Comparison of ENCODE assay signal across 4 cellular contexts in the genomic region with DNA sequence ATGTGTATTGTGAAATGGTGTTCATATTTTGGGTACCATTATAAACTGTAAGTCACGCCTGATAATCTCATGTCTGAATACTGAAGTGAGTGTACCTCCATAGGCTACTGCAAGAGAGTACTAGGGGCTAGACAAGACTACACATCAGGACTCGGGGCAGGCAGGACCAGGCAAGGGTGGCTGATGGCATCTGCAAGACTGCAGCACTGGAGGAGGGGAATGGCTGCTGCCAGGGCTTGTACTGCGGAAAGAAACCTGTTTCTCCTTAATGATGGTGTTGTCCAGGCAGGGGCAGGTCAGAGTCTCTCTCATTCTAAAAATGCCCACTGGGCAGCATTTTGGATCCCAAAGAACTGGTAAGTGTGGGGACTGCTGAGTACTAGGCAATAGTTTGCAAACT.
TF ChIP-seq lines count a peak whose summit lies in the region.

No MANE protein-coding gene starts in this region.

TF ChIP-seq in SK-N-SH, 30 proteins besides CTCF, POLR2A, EP300 and RAD21 (continues in another document):
- TF ChIP-seq, protein P1, sequence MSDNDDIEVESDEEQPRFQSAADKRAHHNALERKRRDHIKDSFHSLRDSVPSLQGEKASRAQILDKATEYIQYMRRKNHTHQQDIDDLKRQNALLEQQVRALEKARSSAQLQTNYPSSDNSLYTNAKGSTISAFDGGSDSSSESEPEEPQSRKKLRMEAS (IDR thresholded peaks at IDR 0.05; ENCODE audit: low read depth) = no peak
- TF ChIP-seq NFIC (IDR thresholded peaks at IDR 0.05; ENCODE audit: borderline replicate concordance) (no peak), SMC3 (IDR thresholded peaks at IDR 0.05; ENCODE audit: low read depth, low read length) (no peak), MXI1 (IDR thresholded peaks at IDR 0.05; ENCODE audit: low read depth, low read length) (no peak), POLR2AphosphoS5 (IDR thresholded peaks at IDR 0.05; ENCODE audit: low read depth, low read length) (no peak), EZH2phosphoT487 (IDR thresholded peaks at IDR 0.05; ENCODE audit: borderline replicate concordance, low read depth) (no peak), SIN3A (IDR thresholded peaks at IDR 0.05; ENCODE audit: borderline replicate concordance, low read depth, low read length) (no peak)
- TF ChIP-seq, protein P2, sequence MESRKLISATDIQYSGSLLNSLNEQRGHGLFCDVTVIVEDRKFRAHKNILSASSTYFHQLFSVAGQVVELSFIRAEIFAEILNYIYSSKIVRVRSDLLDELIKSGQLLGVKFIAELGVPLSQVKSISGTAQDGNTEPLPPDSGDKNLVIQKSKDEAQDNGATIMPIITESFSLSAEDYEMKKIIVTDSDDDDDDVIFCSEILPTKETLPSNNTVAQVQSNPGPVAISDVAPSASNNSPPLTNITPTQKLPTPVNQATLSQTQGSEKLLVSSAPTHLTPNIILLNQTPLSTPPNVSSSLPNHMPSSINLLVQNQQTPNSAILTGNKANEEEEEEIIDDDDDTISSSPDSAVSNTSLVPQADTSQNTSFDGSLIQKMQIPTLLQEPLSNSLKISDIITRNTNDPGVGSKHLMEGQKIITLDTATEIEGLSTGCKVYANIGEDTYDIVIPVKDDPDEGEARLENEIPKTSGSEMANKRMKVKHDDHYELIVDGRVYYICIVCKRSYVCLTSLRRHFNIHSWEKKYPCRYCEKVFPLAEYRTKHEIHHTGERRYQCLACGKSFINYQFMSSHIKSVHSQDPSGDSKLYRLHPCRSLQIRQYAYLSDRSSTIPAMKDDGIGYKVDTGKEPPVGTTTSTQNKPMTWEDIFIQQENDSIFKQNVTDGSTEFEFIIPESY (IDR thresholded peaks at IDR 0.05; ENCODE audit: borderline replicate concordance, low read depth) = no peak
- TF ChIP-seq, protein P3, sequence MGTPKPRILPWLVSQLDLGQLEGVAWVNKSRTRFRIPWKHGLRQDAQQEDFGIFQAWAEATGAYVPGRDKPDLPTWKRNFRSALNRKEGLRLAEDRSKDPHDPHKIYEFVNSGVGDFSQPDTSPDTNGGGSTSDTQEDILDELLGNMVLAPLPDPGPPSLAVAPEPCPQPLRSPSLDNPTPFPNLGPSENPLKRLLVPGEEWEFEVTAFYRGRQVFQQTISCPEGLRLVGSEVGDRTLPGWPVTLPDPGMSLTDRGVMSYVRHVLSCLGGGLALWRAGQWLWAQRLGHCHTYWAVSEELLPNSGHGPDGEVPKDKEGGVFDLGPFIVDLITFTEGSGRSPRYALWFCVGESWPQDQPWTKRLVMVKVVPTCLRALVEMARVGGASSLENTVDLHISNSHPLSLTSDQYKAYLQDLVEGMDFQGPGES (IDR thresholded peaks at IDR 0.05; ENCODE audit: low read depth, low read length) = no peak
- TF ChIP-seq, protein P4, sequence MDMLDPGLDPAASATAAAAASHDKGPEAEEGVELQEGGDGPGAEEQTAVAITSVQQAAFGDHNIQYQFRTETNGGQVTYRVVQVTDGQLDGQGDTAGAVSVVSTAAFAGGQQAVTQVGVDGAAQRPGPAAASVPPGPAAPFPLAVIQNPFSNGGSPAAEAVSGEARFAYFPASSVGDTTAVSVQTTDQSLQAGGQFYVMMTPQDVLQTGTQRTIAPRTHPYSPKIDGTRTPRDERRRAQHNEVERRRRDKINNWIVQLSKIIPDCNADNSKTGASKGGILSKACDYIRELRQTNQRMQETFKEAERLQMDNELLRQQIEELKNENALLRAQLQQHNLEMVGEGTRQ (IDR thresholded peaks at IDR 0.05; ENCODE audit: borderline replicate concordance, low read depth, low read length) = no peak

TF ChIP-seq in SK-N-SH treated with all-trans-retinoic acid at 6 μM for 48 hours, 23 proteins besides CTCF, POLR2A, EP300 and RAD21 (continues in another document):
- no peak for TF ChIP-seq ZNF565 (CRISPR knock-in tag; conservative IDR thresholded peaks at IDR 0.05; ENCODE audit: low read depth)
- TF ChIP-seq ESRRG (CRISPR knock-in tag; IDR thresholded peaks at IDR 0.05) = no peak
- no peak for TF ChIP-seq ZC3H10 (CRISPR knock-in tag; IDR thresholded peaks at IDR 0.05)
- no peak for TF ChIP-seq CSDC2 (CRISPR knock-in tag; IDR thresholded peaks at IDR 0.05)
- TF ChIP-seq TOX (CRISPR knock-in tag; IDR thresholded peaks at IDR 0.05; ENCODE audit: borderline replicate concordance) = no peak
- TF ChIP-seq, protein P5, sequence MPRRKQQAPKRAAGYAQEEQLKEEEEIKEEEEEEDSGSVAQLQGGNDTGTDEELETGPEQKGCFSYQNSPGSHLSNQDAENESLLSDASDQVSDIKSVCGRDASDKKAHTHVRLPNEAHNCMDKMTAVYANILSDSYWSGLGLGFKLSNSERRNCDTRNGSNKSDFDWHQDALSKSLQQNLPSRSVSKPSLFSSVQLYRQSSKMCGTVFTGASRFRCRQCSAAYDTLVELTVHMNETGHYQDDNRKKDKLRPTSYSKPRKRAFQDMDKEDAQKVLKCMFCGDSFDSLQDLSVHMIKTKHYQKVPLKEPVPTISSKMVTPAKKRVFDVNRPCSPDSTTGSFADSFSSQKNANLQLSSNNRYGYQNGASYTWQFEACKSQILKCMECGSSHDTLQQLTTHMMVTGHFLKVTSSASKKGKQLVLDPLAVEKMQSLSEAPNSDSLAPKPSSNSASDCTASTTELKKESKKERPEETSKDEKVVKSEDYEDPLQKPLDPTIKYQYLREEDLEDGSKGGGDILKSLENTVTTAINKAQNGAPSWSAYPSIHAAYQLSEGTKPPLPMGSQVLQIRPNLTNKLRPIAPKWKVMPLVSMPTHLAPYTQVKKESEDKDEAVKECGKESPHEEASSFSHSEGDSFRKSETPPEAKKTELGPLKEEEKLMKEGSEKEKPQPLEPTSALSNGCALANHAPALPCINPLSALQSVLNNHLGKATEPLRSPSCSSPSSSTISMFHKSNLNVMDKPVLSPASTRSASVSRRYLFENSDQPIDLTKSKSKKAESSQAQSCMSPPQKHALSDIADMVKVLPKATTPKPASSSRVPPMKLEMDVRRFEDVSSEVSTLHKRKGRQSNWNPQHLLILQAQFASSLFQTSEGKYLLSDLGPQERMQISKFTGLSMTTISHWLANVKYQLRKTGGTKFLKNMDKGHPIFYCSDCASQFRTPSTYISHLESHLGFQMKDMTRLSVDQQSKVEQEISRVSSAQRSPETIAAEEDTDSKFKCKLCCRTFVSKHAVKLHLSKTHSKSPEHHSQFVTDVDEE (CRISPR knock-in tag; IDR thresholded peaks at IDR 0.05) = no peak
- no peak for TF ChIP-seq RARB (CRISPR knock-in tag; IDR thresholded peaks at IDR 0.05)
- no peak for TF ChIP-seq BACH2 (CRISPR knock-in tag; IDR thresholded peaks at IDR 0.05; ENCODE audit: borderline replicate concordance)
- TF ChIP-seq PPARA (CRISPR knock-in tag; IDR thresholded peaks at IDR 0.05; ENCODE audit: borderline replicate concordance) = no peak
- no peak for TF ChIP-seq ZNF8 (CRISPR knock-in tag; IDR thresholded peaks at IDR 0.05)
- no peak for TF ChIP-seq SNAI2 (CRISPR knock-in tag; IDR thresholded peaks at IDR 0.05)
- no peak for TF ChIP-seq ZFP3 (CRISPR knock-in tag; IDR thresholded peaks at IDR 0.05)
- no peak for TF ChIP-seq ISL1 (CRISPR knock-in tag; IDR thresholded peaks at IDR 0.05)
- no peak for TF ChIP-seq TCF4 (CRISPR knock-in tag; IDR thresholded peaks at IDR 0.05; ENCODE audit: borderline replicate concordance)
- TF ChIP-seq ARNTL (CRISPR knock-in tag; IDR thresholded peaks at IDR 0.05; ENCODE audit: borderline replicate concordance, low read depth) = no peak
- TF ChIP-seq ZNF70 (CRISPR knock-in tag; IDR thresholded peaks at IDR 0.05) = no peak

TF ChIP-seq in H1, 55 proteins besides CTCF, POLR2A, EP300 and RAD21:
- no peak for TF ChIP-seq CEBPB (IDR thresholded peaks at IDR 0.05; ENCODE audit: low read depth, low read length)
- TF ChIP-seq MAFK (IDR thresholded peaks at IDR 0.05; ENCODE audit: low read depth, low read length) = no peak
- no peak for TF ChIP-seq ZNF274 (IDR thresholded peaks at IDR 0.05; ENCODE audit: borderline replicate concordance, extremely low read depth, low read length)
- no peak for TF ChIP-seq SRF (IDR thresholded peaks at IDR 0.05; ENCODE audit: low read depth, low read length)
- TF ChIP-seq, protein P6, sequence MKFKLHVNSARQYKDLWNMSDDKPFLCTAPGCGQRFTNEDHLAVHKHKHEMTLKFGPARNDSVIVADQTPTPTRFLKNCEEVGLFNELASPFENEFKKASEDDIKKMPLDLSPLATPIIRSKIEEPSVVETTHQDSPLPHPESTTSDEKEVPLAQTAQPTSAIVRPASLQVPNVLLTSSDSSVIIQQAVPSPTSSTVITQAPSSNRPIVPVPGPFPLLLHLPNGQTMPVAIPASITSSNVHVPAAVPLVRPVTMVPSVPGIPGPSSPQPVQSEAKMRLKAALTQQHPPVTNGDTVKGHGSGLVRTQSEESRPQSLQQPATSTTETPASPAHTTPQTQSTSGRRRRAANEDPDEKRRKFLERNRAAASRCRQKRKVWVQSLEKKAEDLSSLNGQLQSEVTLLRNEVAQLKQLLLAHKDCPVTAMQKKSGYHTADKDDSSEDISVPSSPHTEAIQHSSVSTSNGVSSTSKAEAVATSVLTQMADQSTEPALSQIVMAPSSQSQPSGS (IDR thresholded peaks at IDR 0.05; ENCODE audit: low read length) = no peak
- TF ChIP-seq CHD2 (IDR thresholded peaks at IDR 0.05; ENCODE audit: low read length) = no peak
- TF ChIP-seq HDAC2 (IDR thresholded peaks at IDR 0.05; ENCODE audit: borderline replicate concordance in 1 of 2, low read depth in 2 of 2, low read length in 2 of 2) = no peak
- TF ChIP-seq SIX5 (IDR thresholded peaks at IDR 0.05; ENCODE audit: low read depth, low read length) = no peak
- TF ChIP-seq ASH2L (IDR thresholded peaks at IDR 0.05; ENCODE audit: low read length) = no peak
- TF ChIP-seq SP2 (IDR thresholded peaks at IDR 0.05; ENCODE audit: low read length) = no peak
- TF ChIP-seq CBX8 (IDR thresholded peaks at IDR 0.05; ENCODE audit: borderline replicate concordance, low read depth, low read length) = no peak
- TF ChIP-seq KDM4A (IDR thresholded peaks at IDR 0.05; ENCODE audit: low read depth, low read length, severe bottlenecking) = no peak
- no peak for TF ChIP-seq KDM1A (IDR thresholded peaks at IDR 0.05; ENCODE audit: borderline replicate concordance, low read length)
- no peak for TF ChIP-seq RBBP5 (IDR thresholded peaks at IDR 0.05; ENCODE audit: borderline replicate concordance, low read depth, low read length)
- TF ChIP-seq, protein P7, sequence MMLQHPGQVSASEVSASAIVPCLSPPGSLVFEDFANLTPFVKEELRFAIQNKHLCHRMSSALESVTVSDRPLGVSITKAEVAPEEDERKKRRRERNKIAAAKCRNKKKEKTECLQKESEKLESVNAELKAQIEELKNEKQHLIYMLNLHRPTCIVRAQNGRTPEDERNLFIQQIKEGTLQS (IDR thresholded peaks at IDR 0.05; ENCODE audit: insufficient read depth, low read depth, low read length) = no peak
- no peak for TF ChIP-seq SAP30 (IDR thresholded peaks at IDR 0.05; ENCODE audit: insufficient read depth, insufficient replicate concordance, low read length)
- TF ChIP-seq TAF1 (IDR thresholded peaks at IDR 0.05; ENCODE audit: low read depth, low read length) = no peak
- TF ChIP-seq PHF8 (conservative IDR thresholded peaks at IDR 0.05; ENCODE audit: low read depth, low read length) = no peak

TF ChIP-seq in neural cell, 6 proteins besides CTCF, POLR2A, EP300 and RAD21:
- TF ChIP-seq MXI1 (conservative IDR thresholded peaks at IDR 0.05; ENCODE audit: poor library complexity, severe bottlenecking) (no peak), EZH2 (IDR thresholded peaks at IDR 0.05; ENCODE audit: borderline replicate concordance, insufficient read depth, low read length, poor library complexity, severe bottlenecking) (no peak), POLR2AphosphoS5 (IDR thresholded peaks at IDR 0.05) (no peak), SMC3 (conservative IDR thresholded peaks at IDR 0.05; ENCODE audit: poor library complexity) (no peak), TAF1 (IDR thresholded peaks at IDR 0.05; ENCODE audit: low read depth) (no peak)
- TF ChIP-seq, protein P8, sequence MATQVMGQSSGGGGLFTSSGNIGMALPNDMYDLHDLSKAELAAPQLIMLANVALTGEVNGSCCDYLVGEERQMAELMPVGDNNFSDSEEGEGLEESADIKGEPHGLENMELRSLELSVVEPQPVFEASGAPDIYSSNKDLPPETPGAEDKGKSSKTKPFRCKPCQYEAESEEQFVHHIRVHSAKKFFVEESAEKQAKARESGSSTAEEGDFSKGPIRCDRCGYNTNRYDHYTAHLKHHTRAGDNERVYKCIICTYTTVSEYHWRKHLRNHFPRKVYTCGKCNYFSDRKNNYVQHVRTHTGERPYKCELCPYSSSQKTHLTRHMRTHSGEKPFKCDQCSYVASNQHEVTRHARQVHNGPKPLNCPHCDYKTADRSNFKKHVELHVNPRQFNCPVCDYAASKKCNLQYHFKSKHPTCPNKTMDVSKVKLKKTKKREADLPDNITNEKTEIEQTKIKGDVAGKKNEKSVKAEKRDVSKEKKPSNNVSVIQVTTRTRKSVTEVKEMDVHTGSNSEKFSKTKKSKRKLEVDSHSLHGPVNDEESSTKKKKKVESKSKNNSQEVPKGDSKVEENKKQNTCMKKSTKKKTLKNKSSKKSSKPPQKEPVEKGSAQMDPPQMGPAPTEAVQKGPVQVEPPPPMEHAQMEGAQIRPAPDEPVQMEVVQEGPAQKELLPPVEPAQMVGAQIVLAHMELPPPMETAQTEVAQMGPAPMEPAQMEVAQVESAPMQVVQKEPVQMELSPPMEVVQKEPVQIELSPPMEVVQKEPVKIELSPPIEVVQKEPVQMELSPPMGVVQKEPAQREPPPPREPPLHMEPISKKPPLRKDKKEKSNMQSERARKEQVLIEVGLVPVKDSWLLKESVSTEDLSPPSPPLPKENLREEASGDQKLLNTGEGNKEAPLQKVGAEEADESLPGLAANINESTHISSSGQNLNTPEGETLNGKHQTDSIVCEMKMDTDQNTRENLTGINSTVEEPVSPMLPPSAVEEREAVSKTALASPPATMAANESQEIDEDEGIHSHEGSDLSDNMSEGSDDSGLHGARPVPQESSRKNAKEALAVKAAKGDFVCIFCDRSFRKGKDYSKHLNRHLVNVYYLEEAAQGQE (IDR thresholded peaks at IDR 0.05; ENCODE audit: borderline replicate concordance) = no peak
